12 cellular contexts compared by ENCODE assay signal in genomic region chr13:38398810-38399493, GRCh38.
DNase-seq lines count a peak whose midpoint lies in the region; ATAC-seq and TF ChIP-seq lines count a peak whose summit lies in the region.
"Had no signal": no experiment of that assay in that cellular context is flagged by ENCODE, and none has a peak within 500 bp of the region (broad histone marks: within the 10 kb centered on the region; RNA-seq: fewer than 3 reads in every experiment).

No MANE protein-coding gene starts in this region.

- intact Hi-C loops in tibial artery (cut with DNase I; ENCODE audit: low total_unique reads): no loop called here

- no peaks in the 10 kb centered on the region for H3K9me3 ChIP-seq in tibial artery
- H3K9me3 ChIP-seq: ovary had no signal

- TF ChIP-seq CTCF in tibial artery (IDR thresholded peaks at IDR 0.05): no peak

- peak; percentile 15 for DNase-seq in SKM-1 (lab: John Stamatoyannopoulos, UW; ENCODE audit: unreplicated experiment)
- peak; percentile 90 for DNase-seq in foreskin melanocyte
- DNase-seq in activated gamma-delta T cell treated with Interleukin-2 at 50 U/mL for 16 hours: no peak
- no peak for DNase-seq in Ammon's horn (ENCODE audit: low spot score)
- no peak for DNase-seq in tibial artery
- DNase-seq: MM.1S, ovary had no signal

- H3K27ac ChIP-seq in ACC112 (ENCODE audit: low read depth, low read length) (0 out of 2 replicates have a peak overlapping the region, but pooled peaks have one; percentile 2), tibial artery (no peak overlapping the region)
- H3K27ac ChIP-seq: C4-2B, ovary, VCaP had no signal

- H3K36me3 ChIP-seq in ACC112 (ENCODE audit: insufficient read depth, low read length): no peaks in the 10 kb centered on the region
- H3K36me3 ChIP-seq in tibial artery: no peaks in the 10 kb centered on the region
- H3K36me3 ChIP-seq: ovary had no signal

- H3K4me1 ChIP-seq in ACC112 (ENCODE audit: control insufficient read depth, insufficient read depth, low read length, unreplicated experiment) (no peaks in the 10 kb centered on the region), tibial artery (no peaks in the 10 kb centered on the region)

- H3K27me3 ChIP-seq in ACC112 (ENCODE audit: insufficient read depth, low read length): no peaks in the 10 kb centered on the region
- H3K27me3 ChIP-seq in tibial artery: no peaks in the 10 kb centered on the region
- H3K27me3 ChIP-seq: ovary had no signal

- ATAC-seq in GM19351 (IDR thresholded peaks at IDR 0.05; ENCODE audit: unreplicated experiment): peak; percentile 48
- ATAC-seq in HG03095 (IDR thresholded peaks at IDR 0.05; ENCODE audit: unreplicated experiment): no peak

- H3K4me3 ChIP-seq in ACC112 (ENCODE audit: low read depth, low read length): no peak overlapping the region
- no peak overlapping the region for H3K4me3 ChIP-seq in tibial artery
- H3K4me3 ChIP-seq: ovary had no signal

- H2AFZ ChIP-seq in ACC112 (ENCODE audit: low read length, unreplicated experiment): no peak overlapping the region

- no peaks in the 10 kb centered on the region for H3K79me2 ChIP-seq in ACC112 (ENCODE audit: control insufficient read depth, insufficient read depth, low read length, unreplicated experiment)

Comparison
In these comparisons a context has a peak if more than half of its experiments do, and no peak if none do; other contexts are left out.
1. DNase-seq: peak in SKM-1 (single experiment) and foreskin melanocyte (single experiment); none in activated gamma-delta T cell treated with Interleukin-2 at 50 U/mL for 16 hours (single experiment), Ammon's horn (single experiment) and tibial artery (0 of 2).